9 cellular contexts compared by ENCODE assay signal in genomic region chr6:35294308-35294945, GRCh38. TPM values are rescaled to one million over a fixed set of nuclear protein-coding genes. Genes with fewer than 3 reads are reported as not detected.
DNase-seq lines count a peak whose midpoint lies in the region; ATAC-seq and TF ChIP-seq lines count a peak whose summit lies in the region.
"Had no signal": no experiment of that assay in that cellular context is flagged by ENCODE, and none has a peak within 500 bp of the region (broad histone marks: within the 10 kb centered on the region; RNA-seq: fewer than 3 reads in every experiment).

No MANE protein-coding gene starts in this region.

- H3K36me3 Mint-ChIP-seq in nephron progenitor cell (ENCODE audit: low read depth), result peaks cover 6% of the 10 kb centered on the region

- DNase-seq in activated CD4-positive, CD25-positive, alpha-beta regulatory T cell (lab: John Stamatoyannopoulos, UW), result peak in 3 of 4 experiments; percentile 20 to 26 (median 26)
- DNase-seq in activated CD4-positive, CD25-positive, alpha-beta regulatory T cell treated with anti-CD3 and anti-CD28 coated beads, Interleukin-2, amount 50 U/mL, for 72 hours, result no peak
- DNase-seq in NCI-H2029 treated with DMSO at 0.1 percent for 48 hours (lab: John Stamatoyannopoulos, UW) (peak; percentile 10), epithelial cell of proximal tubule (ENCODE audit: low read depth) (no peak), nephron progenitor cell (peak; percentile 50), NCI-H524 treated with DMSO at 0.1 percent for 48 hours (lab: John Stamatoyannopoulos, UW) (no peak)
- peak; percentile 53 for DNase-seq in activated CD4-positive, alpha-beta T cell treated with anti-CD3 and anti-CD28 coated beads, Interleukin-2, amount 50 U/mL, for 1 hour

- peaks cover 2% of the 10 kb centered on the region for H3K27me3 Mint-ChIP-seq in nephron progenitor cell (ENCODE audit: low read depth, poor library complexity)
- H3K27me3 Mint-ChIP-seq: stimulated activated naive CD8-positive, alpha-beta T cell treated with anti-CD3 and anti-CD28 coated beads, Interleukin-15, Interleukin-2, amounts not matched to agents 100 ng/mL and 50 ng/mL, for 24 hours had no signal

- no peak overlapping the region for H3K4me3 Mint-ChIP-seq in nephron progenitor cell
- H3K4me3 Mint-ChIP-seq: stimulated activated naive CD8-positive, alpha-beta T cell treated with anti-CD3 and anti-CD28 coated beads, Interleukin-15, Interleukin-2, amounts not matched to agents 100 ng/mL and 50 ng/mL, for 24 hours had no signal

- TF ChIP-seq CTCF in epithelial cell of proximal tubule (conservative IDR thresholded peaks at IDR 0.05; ENCODE audit: low read depth, low read length) (peak; percentile 93), nephron progenitor cell (IDR thresholded peaks at IDR 0.05) (peak; percentile 69)

- H3K4me1 Mint-ChIP-seq in nephron progenitor cell, result peaks cover 13% of the 10 kb centered on the region

- H3K27ac Mint-ChIP-seq in nephron progenitor cell, result no peak overlapping the region
- H3K27ac Mint-ChIP-seq: stimulated activated naive CD8-positive, alpha-beta T cell treated with anti-CD3 and anti-CD28 coated beads, Interleukin-15, Interleukin-2, amounts not matched to agents 100 ng/mL and 50 ng/mL, for 24 hours had no signal

- H3K4me3 ChIP-seq in epithelial cell of proximal tubule (ENCODE audit: low read depth, low read length), result no peak overlapping the region

- no peaks in the 10 kb centered on the region for H3K9me3 Mint-ChIP-seq in nephron progenitor cell
- H3K9me3 Mint-ChIP-seq: stimulated activated naive CD8-positive, alpha-beta T cell treated with anti-CD3 and anti-CD28 coated beads, Interleukin-15, Interleukin-2, amounts not matched to agents 100 ng/mL and 50 ng/mL, for 24 hours had no signal

- ATAC-seq in GM21825 (IDR thresholded peaks at IDR 0.05; ENCODE audit: unreplicated experiment), result no peak

RNA-seq across cellular contexts. Expression of gene DEF6, which starts 3.2 kb away (rescaled TPM):
- total RNA-seq in epithelial cell of proximal tubule, result 4.2 and 6.0 TPM in 2 replicates

RNA-seq across cellular contexts. Expression of gene ZNF76, which starts 34.9 kb away (rescaled TPM):
- total RNA-seq in epithelial cell of proximal tubule, result 11.5 and 15.9 TPM in 2 replicates

RNA-seq across cellular contexts. Expression of gene PPARD, which starts 47.9 kb away (rescaled TPM):
- total RNA-seq in epithelial cell of proximal tubule, result 8.2 and 10.8 TPM in 2 replicates

Comparison
In these comparisons a context has a peak if more than half of its experiments do, and no peak if none do; other contexts are left out.
1. DNase-seq: peak in activated CD4-positive, CD25-positive, alpha-beta regulatory T cell (3 of 4), NCI-H2029 treated with DMSO at 0.1 percent for 48 hours (single experiment), activated CD4-positive, alpha-beta T cell treated with anti-CD3 and anti-CD28 coated beads, Interleukin-2, amount 50 U/mL, for 1 hour (single experiment) and nephron progenitor cell (single experiment); none in activated CD4-positive, CD25-positive, alpha-beta regulatory T cell treated with anti-CD3 and anti-CD28 coated beads, Interleukin-2, amount 50 U/mL, for 72 hours (single experiment), epithelial cell of proximal tubule (single experiment) and NCI-H524 treated with DMSO at 0.1 percent for 48 hours (single experiment).